Comparison of ENCODE assay signal across 8 cellular contexts in genomic region chr15:82047493-82048446, GRCh38. TPM values are rescaled to one million over a fixed set of nuclear protein-coding genes. Genes with fewer than 3 reads are reported as not detected.
A peak's percentile ranks its signal among the peaks of the same experiment; 100 is the strongest.
DNase-seq lines count a peak whose midpoint lies in the region; ATAC-seq, FAIRE-seq and TF ChIP-seq lines count a peak whose summit lies in the region.

No MANE protein-coding gene starts in this region.

- DNase-seq in GM23248 (peak; percentile 44), WTC11 (ENCODE audit: low spot score) (peak; percentile 39), glomerular endothelial cell (ENCODE audit: extremely low read depth, low read depth, low spot score) (peak; percentile 51), pancreas (peak in 1 of 6 donors; percentile 75), SIG-M5 (lab: John Stamatoyannopoulos, UW) (no peak), NCI-H774 (lab: John Stamatoyannopoulos, UW) (no peak)

- peaks cover 46% of the 10 kb centered on the region for H3K27me3 Mint-ChIP-seq in WTC11 (ENCODE audit: low read depth)

- peaks cover 6% of the 10 kb centered on the region; the same call in 1 of the 2 replicates for H3F3A ChIP-seq in GM23248 (ENCODE audit: insufficient read depth)

- in situ Hi-C loops in GM23248 (cut with MboI) = no loop called here

- no peaks in the 10 kb centered on the region for H3K9me3 Mint-ChIP-seq in WTC11

- H4K20me1 ChIP-seq in BLaER1 treated with 17β-estradiol and CSF1 and Interleukin-3, amounts not matched to agents 10 nM and 100 nM = peaks cover 13 to 30% (median 20%) of the 10 kb centered on the region in 11 experiments
- H4K20me1 ChIP-seq in GM23248 (ENCODE audit: insufficient read depth) = no peaks in the 10 kb centered on the region

- 0 out of 2 replicates have a peak overlapping the region, but pooled peaks have one; percentile 41 for H3K27ac Mint-ChIP-seq in WTC11

- ATAC-seq in WTC11 (peak; percentile 1), pancreas (peak in 1 of 4 donors; percentile 1), GM21723 (IDR thresholded peaks at IDR 0.05; ENCODE audit: unreplicated experiment) (no peak)

- CTCF ChIA-PET in WTC11 (lab: Charles Lee) = interaction anchor here (0.6 to 3.5 kb wide), 9 partner anchors 10 to 296 kb away, joined by 3 to 22 read pairs (median 4); no protein-coding TSS in a partner anchor

- peak overlapping the region; percentile 66 to 98 (median 94) for H3K9ac ChIP-seq in BLaER1 treated with 17β-estradiol and CSF1 and Interleukin-3, amounts not matched to agents 10 nM and 100 nM
- H3K9ac ChIP-seq in GM23248 = peak overlapping the region; percentile 88

- H3K9me3 ChIP-seq in BLaER1 treated with 17β-estradiol and CSF1 and Interleukin-3, amounts not matched to agents 10 nM and 100 nM (replicated peaks in 1 of 11) = no peaks in the 10 kb centered on the region
- H3K9me3 ChIP-seq in GM23248 (ENCODE audit: low read depth) (no peaks in the 10 kb centered on the region), pancreas (no peaks in the 10 kb centered on the region)

- FAIRE-seq in pancreas (lab: Jason Lieb, UNC) = no peak

- peak overlapping the region; percentile 82 for H3K4me3 Mint-ChIP-seq in WTC11

- peak; percentile 11; the same call in 1 of the 2 replicates for TF ChIP-seq CTCF in WTC11 (IDR thresholded peaks at IDR 0.05)
- no peak for TF ChIP-seq CTCF in pancreas (IDR thresholded peaks at IDR 0.05)

- intact Hi-C loops in pancreas (cut with DNase I) = no loop called here

- peak overlapping the region; percentile 68 to 98 (median 86) for H3K4me3 ChIP-seq in BLaER1 treated with 17β-estradiol and CSF1 and Interleukin-3, amounts not matched to agents 10 nM and 100 nM
- H3K4me3 ChIP-seq in GM23248 (peak overlapping the region; percentile 95), pancreas (peak overlapping the region; percentile 39 to 79 (median 69))

- 18 to 19% methylated on average over 44 to 50 of the region's 50 CpGs for WGBS in GM23248 (ENCODE audit: low coverage in 1 of 2, low lambda C conversion rate in 2 of 2, missing lambda C conversion rate in 2 of 2), 2 experiments
- 16 to 17% methylated on average over 50 of the region's 50 CpGs for WGBS in pancreas, 2 donors

- no peaks in the 10 kb centered on the region for H3K36me3 Mint-ChIP-seq in WTC11

- H3K9me2 ChIP-seq in GM23248 (ENCODE audit: insufficient read depth) = no peaks in the 10 kb centered on the region

- H2AFZ ChIP-seq in GM23248 = peak overlapping the region; percentile 85

- POLR2A ChIA-PET in WTC11 (lab: Charles Lee) = interaction anchor here (2.1 to 2.5 kb wide), 2 partner anchors 10 to 15 kb away, joined by 9 to 11 read pairs; no protein-coding TSS in a partner anchor

- peak overlapping the region; percentile 63 to 94 (median 86) for H3K4me2 ChIP-seq in BLaER1 treated with 17β-estradiol and CSF1 and Interleukin-3, amounts not matched to agents 10 nM and 100 nM
- H3K4me2 ChIP-seq in GM23248 (ENCODE audit: unreplicated experiment) = peak overlapping the region; percentile 75

- no peaks in the 10 kb centered on the region for H3K27me3 ChIP-seq in BLaER1 treated with 17β-estradiol and CSF1 and Interleukin-3, amounts not matched to agents 10 nM and 100 nM
- H3K27me3 ChIP-seq in GM23248 (replicated peaks; ENCODE audit: insufficient read depth) (0 out of 2 replicates have a peak, but pooled peaks cover 10% of the 10 kb centered on the region), pancreas (peaks cover 0 to 5% (median 0%) of the 10 kb centered on the region in 4 donors)

- H3K4me1 Mint-ChIP-seq in WTC11 = peaks cover 30% of the 10 kb centered on the region

- H3K79me2 ChIP-seq in GM23248 (ENCODE audit: insufficient read depth) = peaks cover 13% of the 10 kb centered on the region

- peaks cover 14 to 35% (median 29%) of the 10 kb centered on the region in 10 experiments for H3K4me1 ChIP-seq in BLaER1 treated with 17β-estradiol and CSF1 and Interleukin-3, amounts not matched to agents 10 nM and 100 nM
- peaks cover 2% of the 10 kb centered on the region; the same call in 1 of the 2 replicates for H3K4me1 ChIP-seq in GM23248 (ENCODE audit: insufficient read depth)
- peaks cover 0 to 9% (median 0%) of the 10 kb centered on the region in 3 donors for H3K4me1 ChIP-seq in pancreas

- peaks cover 9 to 15% (median 10%) of the 10 kb centered on the region in 11 experiments; a peak in 20 of 22 replicates for H3K36me3 ChIP-seq in BLaER1 treated with 17β-estradiol and CSF1 and Interleukin-3, amounts not matched to agents 10 nM and 100 nM
- H3K36me3 ChIP-seq in GM23248 (ENCODE audit: low read depth) (no peaks in the 10 kb centered on the region), pancreas (no peaks in the 10 kb centered on the region)

- peak overlapping the region; percentile 27 to 99 (median 98); a peak in 21 of 22 replicates for H3K27ac ChIP-seq in BLaER1 treated with 17β-estradiol and CSF1 and Interleukin-3, amounts not matched to agents 10 nM and 100 nM
- H3K27ac ChIP-seq in GM23248 = no peak overlapping the region
- H3K27ac ChIP-seq in pancreas = peak overlapping the region in 2 of 4 donors; percentile 19 to 22

TF ChIP-seq in WTC11, 78 proteins besides CTCF, POLR2A, EP300 and RAD21 (continues in another document):
- no peak for TF ChIP-seq ZNF423 (CRISPR knock-in tag; IDR thresholded peaks at IDR 0.05)
- no peak for TF ChIP-seq ZNF263 (CRISPR knock-in tag; IDR thresholded peaks at IDR 0.05; ENCODE audit: low read depth)
- no peak for TF ChIP-seq SP1 (CRISPR knock-in tag; conservative IDR thresholded peaks at IDR 0.05)
- 0 out of 2 replicates have a peak, but pooled peaks have one; percentile 60 for TF ChIP-seq TEAD4 (CRISPR knock-in tag; IDR thresholded peaks at IDR 0.05)
- TF ChIP-seq TP53 (CRISPR knock-in tag; IDR thresholded peaks at IDR 0.05) = no peak; the same call in 1 of the 2 replicates
- no peak for TF ChIP-seq RORB (CRISPR knock-in tag; IDR thresholded peaks at IDR 0.05)
- TF ChIP-seq ZNF416 (CRISPR knock-in tag; IDR thresholded peaks at IDR 0.05) = no peak
- TF ChIP-seq MAX (CRISPR knock-in tag; IDR thresholded peaks at IDR 0.05) = peak; percentile 94
- TF ChIP-seq PREB (CRISPR knock-in tag; IDR thresholded peaks at IDR 0.05; ENCODE audit: borderline replicate concordance) = no peak
- TF ChIP-seq OVOL2 (CRISPR knock-in tag; IDR thresholded peaks at IDR 0.05; ENCODE audit: borderline replicate concordance) = 0 out of 2 replicates have a peak, but pooled peaks have one; percentile 42
- peak; percentile 37; the same call in 1 of the 2 replicates for TF ChIP-seq E2F5 (CRISPR knock-in tag; IDR thresholded peaks at IDR 0.05)
- TF ChIP-seq PRDM15 (CRISPR knock-in tag; IDR thresholded peaks at IDR 0.05) = no peak
- no peak for TF ChIP-seq JAZF1 (CRISPR knock-in tag; IDR thresholded peaks at IDR 0.05)
- TF ChIP-seq ZNF232 (CRISPR knock-in tag; IDR thresholded peaks at IDR 0.05) = no peak; the same call in 1 of the 2 replicates
- TF ChIP-seq PRRX2 (CRISPR knock-in tag; IDR thresholded peaks at IDR 0.05) = no peak
- TF ChIP-seq GABPB1 (CRISPR knock-in tag; IDR thresholded peaks at IDR 0.05) = no peak

RNA-seq across cellular contexts. Expression of gene MEX3B, which starts 2.0 kb away (rescaled TPM):
- 11.4 and 13.3 TPM in 2 replicates for total RNA-seq in GM23248 (2014; rRNA removed; shearing (Covaris generic))
- polyA plus RNA-seq in GM23248 (2016; fragmentation: Nextera tagmentation; extraction: Ambion mirVana) (5.3 and 5.7 TPM in 2 replicates), pancreas (under 1 TPM; 0.47 to 0.68 TPM)
- total RNA-seq in WTC11 (2021) (8.5 to 8.9 TPM (median 8.8 TPM) in 3 replicates), glomerular endothelial cell (15.6 and 23.6 TPM in 2 replicates), pancreas (1 to 10 TPM in 1 of 6 donors, under 1 TPM in 5; 0.13 to 2.2 (median 0.35) TPM)

Comparison
In these comparisons a context has a peak if more than half of its experiments do, and no peak if none do; other contexts are left out.
1. DNase-seq: peak in GM23248 (single experiment), WTC11 (single experiment) and glomerular endothelial cell (single experiment); none in SIG-M5 (single experiment) and NCI-H774 (single experiment).
2. Peak in every context shown above with its lines, with median percentiles within 50 percentile points of each other: H3K4me3 ChIP-seq.